ENCODE assay signal across 19 cellular contexts in the genomic region with DNA sequence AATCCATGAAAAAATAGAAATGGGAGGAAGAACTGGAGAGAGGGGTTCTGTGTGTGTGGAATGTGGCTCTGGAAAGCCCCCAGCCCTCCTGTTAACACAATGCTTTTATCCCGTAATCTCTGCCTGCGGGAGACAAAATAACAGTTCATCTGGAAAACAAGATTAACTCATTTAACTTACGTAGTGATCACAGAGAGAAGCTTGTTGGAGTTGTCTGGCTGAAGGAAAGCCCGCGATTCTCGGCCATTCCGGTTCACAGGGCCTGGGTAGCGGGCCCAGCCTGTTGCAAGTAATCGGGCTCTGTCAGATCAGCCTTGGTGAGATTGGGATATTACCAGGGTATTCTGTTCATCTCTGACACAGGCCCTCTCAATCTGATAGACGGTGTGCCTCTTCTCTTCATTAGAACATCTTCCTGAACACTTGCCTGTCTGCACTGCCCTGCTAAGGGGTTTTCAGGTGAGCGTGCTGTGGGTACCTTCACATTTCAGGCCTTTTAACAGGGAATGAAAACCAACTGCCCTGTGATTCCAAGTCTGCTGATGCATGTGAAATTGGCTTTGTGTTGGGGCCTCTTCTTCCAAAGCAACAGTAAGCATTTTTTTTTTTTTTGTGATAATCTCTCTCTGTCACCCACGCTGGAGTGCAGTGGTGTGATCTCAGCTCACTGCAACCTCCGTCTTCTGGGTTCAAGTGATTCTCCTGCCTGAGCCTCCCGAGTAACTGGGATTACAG.
"Had no signal": no experiment of that assay in that cellular context is flagged by ENCODE, and none has a peak within 500 bp of the region (broad histone marks: within the 10 kb centered on the region; RNA-seq: fewer than 3 reads in every experiment).

No MANE protein-coding gene starts in this region.

- H3K9me3 ChIP-seq: prostate gland, testis had no signal

- H3K4me1 ChIP-seq: gastroesophageal sphincter, heart right ventricle, prostate gland, spleen, stomach, testis, upper lobe of right lung had no signal

- H3K4me3 ChIP-seq: gastroesophageal sphincter, heart right ventricle, prostate gland, spleen, stomach, testis, upper lobe of right lung had no signal

- H3K36me3 ChIP-seq: brain microvascular endothelial cell, gastroesophageal sphincter, heart right ventricle, prostate gland, spleen, stomach, upper lobe of right lung had no signal

- DNase-seq: activated CD4-positive, alpha-beta T cell treated with anti-CD3 and anti-CD28 coated beads for 48 hours; activated CD8-positive, alpha-beta memory T cell treated with anti-CD3 and anti-CD28 coated beads, Interleukin-2, amount 50 U/mL, for 48 hours; activated CD8-positive, alpha-beta T cell treated with anti-CD3 and anti-CD28 coated beads, Interleukin-2, amount 10 ng/mL, durations not matched to agents 7 days and 5 days; activated naive CD8-positive, alpha-beta T cell treated with anti-CD3 and anti-CD28 coated beads for 36 hours; amygdala; brain microvascular endothelial cell; cortex of kidney; erythroblast; heart right ventricle; left colon; natural killer cell; spleen; stimulated activated CD4-positive, alpha-beta T cell treated with anti-CD3 and anti-CD28 coated beads, Interleukin-1b, Interleukin-23, amount 100 ng/mL, for 48 hours; stomach; testis; upper lobe of right lung had no signal

- H3K27ac ChIP-seq: brain microvascular endothelial cell, gastroesophageal sphincter, heart right ventricle, prostate gland, spleen, stomach, testis, upper lobe of right lung, VCaP had no signal

- H3K27me3 ChIP-seq: brain microvascular endothelial cell, gastroesophageal sphincter, heart right ventricle, spleen, stomach, testis, upper lobe of right lung had no signal
